In the genomic region with DNA sequence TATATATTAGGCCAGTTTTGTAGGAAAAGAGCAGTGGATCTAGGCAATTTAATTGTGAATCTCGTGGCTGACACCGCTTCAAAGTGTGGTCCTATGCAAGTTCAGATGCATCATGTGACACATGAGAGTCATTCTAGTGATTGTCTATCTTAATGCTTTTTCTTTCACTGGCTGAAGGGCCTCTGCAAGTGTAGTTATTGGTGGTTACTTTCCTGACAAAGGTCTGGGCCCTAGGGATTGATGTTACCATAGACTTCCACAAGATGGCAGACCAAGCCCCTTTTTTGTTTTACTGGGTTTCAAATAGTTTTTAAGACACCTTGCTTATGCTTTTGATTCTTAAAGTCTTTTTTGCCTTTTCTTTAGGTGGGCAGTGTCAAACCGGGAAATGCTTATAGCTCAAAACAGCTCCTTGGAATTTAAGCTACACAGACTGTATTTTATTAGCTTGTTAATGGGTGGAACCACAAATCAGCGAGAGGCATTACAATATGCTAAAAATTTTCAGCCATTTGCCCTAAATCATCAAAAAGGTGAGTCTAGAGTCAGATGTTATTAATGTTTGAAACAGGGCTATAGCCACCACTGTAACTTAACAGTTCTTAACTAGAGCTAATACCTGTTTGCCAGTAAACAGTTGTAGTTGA, we compare ENCODE assay signal across 9 cellular contexts. TPM values are rescaled to one million over a fixed set of nuclear protein-coding genes. Genes with fewer than 3 reads are reported as not detected.
DNase-seq lines count a peak whose midpoint lies in the region; ATAC-seq, FAIRE-seq and TF ChIP-seq lines count a peak whose summit lies in the region.
"Had no signal": no experiment of that assay in that cellular context is flagged by ENCODE, and none has a peak within 500 bp of the region (broad histone marks: within the 10 kb centered on the region; RNA-seq: fewer than 3 reads in every experiment).

No MANE protein-coding gene starts in this region.

- H3K4me1 Mint-ChIP-seq in CD8-positive, alpha-beta memory T cell: peaks cover 21 to 45% (median 41%) of the 10 kb centered on the region in 3 donors

- FAIRE-seq in TTC549 (lab: Jason Lieb, UNC): peak; percentile 97

- ATAC-seq in GM19025 (IDR thresholded peaks at IDR 0.05; ENCODE audit: low read depth, unreplicated experiment) (peak; percentile 55), GM21619 (IDR thresholded peaks at IDR 0.05; ENCODE audit: unreplicated experiment) (no peak), GM19397 (IDR thresholded peaks at IDR 0.05; ENCODE audit: unreplicated experiment) (no peak)

- peaks cover 0 to 55% (median 12%) of the 10 kb centered on the region in 3 donors for H3K36me3 Mint-ChIP-seq in CD8-positive, alpha-beta memory T cell

- H3F3A ChIP-seq in neural cell (ENCODE audit: insufficient read depth, low read length, poor library complexity, severe bottlenecking): no peaks in the 10 kb centered on the region

- H3K9ac ChIP-seq in fibroblast of lung (ENCODE audit: insufficient read depth, low read length): no peak overlapping the region
- H3K9ac ChIP-seq in neural cell (ENCODE audit: low read length): no peak overlapping the region

- H3K4me2 ChIP-seq in fibroblast of lung (ENCODE audit: extremely low read depth, insufficient read depth, low read length): no peak overlapping the region
- no peak overlapping the region for H3K4me2 ChIP-seq in neural cell (ENCODE audit: low read length)

- H3K4me1 ChIP-seq in CD8-positive, alpha-beta memory T cell (ENCODE audit: insufficient read depth, low read length): peaks cover 5% of the 10 kb centered on the region
- no peaks in the 10 kb centered on the region for H3K4me1 ChIP-seq in fibroblast of lung (ENCODE audit: control insufficient read depth, extremely low read depth, insufficient read depth, low read length)

- peak; percentile 82 for TF ChIP-seq RAD21 in neural cell (conservative IDR thresholded peaks at IDR 0.05)

- H3K27me3 ChIP-seq in CD8-positive, alpha-beta memory T cell (ENCODE audit: insufficient read depth, low read length, poor library complexity, severe bottlenecking): no peaks in the 10 kb centered on the region
- H3K27me3 ChIP-seq in fibroblast of lung (ENCODE audit: control insufficient read depth, insufficient read depth, low read length): no peaks in the 10 kb centered on the region
- H3K27me3 ChIP-seq in neural cell (ENCODE audit: insufficient read depth, low read depth, low read length): no peaks in the 10 kb centered on the region

- peak overlapping the region; percentile 39 to 94 (median 90) for H3K27ac Mint-ChIP-seq in CD8-positive, alpha-beta memory T cell

- H3K4me3 Mint-ChIP-seq in CD8-positive, alpha-beta memory T cell: no peak overlapping the region

- H4K20me1 ChIP-seq in fibroblast of lung (ENCODE audit: control insufficient read depth, extremely low read depth, insufficient read depth, low read length): no peaks in the 10 kb centered on the region
- no peaks in the 10 kb centered on the region for H4K20me1 ChIP-seq in neural cell (ENCODE audit: insufficient read depth)

- H3K79me2 ChIP-seq in fibroblast of lung (ENCODE audit: control insufficient read depth, insufficient read depth, low read length) (no peaks in the 10 kb centered on the region), neural cell (replicated peaks; ENCODE audit: insufficient read depth, low read length) (no peaks in the 10 kb centered on the region)

- H3K27me3 Mint-ChIP-seq in CD8-positive, alpha-beta memory T cell: no peaks in the 10 kb centered on the region

- peaks cover 8% of the 10 kb centered on the region for H3K36me3 ChIP-seq in CD8-positive, alpha-beta memory T cell (ENCODE audit: insufficient read depth, low read length)
- H3K36me3 ChIP-seq in fibroblast of lung (ENCODE audit: control insufficient read depth, insufficient read depth, low read length) (no peaks in the 10 kb centered on the region), neural cell (ENCODE audit: insufficient read depth, low read length) (no peaks in the 10 kb centered on the region)

- no peak overlapping the region for H3K27ac ChIP-seq in CD8-positive, alpha-beta memory T cell (ENCODE audit: low read depth, low read length)
- H3K27ac ChIP-seq in fibroblast of lung (ENCODE audit: insufficient read depth, low read length) (no peak overlapping the region), neural cell (ENCODE audit: low read length) (no peak overlapping the region)
- H3K27ac ChIP-seq: skin epidermis had no signal

- H3K4me3 ChIP-seq in CD8-positive, alpha-beta memory T cell (ENCODE audit: low read length): no peak overlapping the region
- H3K4me3 ChIP-seq in fibroblast of lung (replicated peaks in 1 of 4; ENCODE audit: control extremely low read depth in 1 of 4, insufficient read depth in 1 of 4, low read depth in 3 of 4, low read length in 4 of 4) (no peak overlapping the region), neural cell (ENCODE audit: low read length) (no peak overlapping the region)
- H3K4me3 ChIP-seq: skin epidermis had no signal

- no peaks in the 10 kb centered on the region for H3K9me2 ChIP-seq in neural cell (ENCODE audit: insufficient read depth, low read length)

- CTCF ChIA-PET in CD8-positive, alpha-beta memory T cell (lab: Charles Lee): interaction anchor here (0.7 to 12.0 kb wide), 11 partner anchors 10 to 61 kb away, joined by 3 to 128 read pairs (median 5); no protein-coding TSS in a partner anchor

- TF ChIP-seq CTCF in LNCAP (IDR thresholded peaks at IDR 0.05) (peak; percentile 54; the same call in 1 of the 2 replicates), fibroblast of lung (conservative IDR thresholded peaks at IDR 0.05 in 1 of 2, IDR thresholded peaks at IDR 0.05 in 1 of 2; ENCODE audit: low read depth in 1 of 2, low read length in 2 of 2) (peak; percentile 68 to 77), neural cell (IDR thresholded peaks at IDR 0.05; ENCODE audit: poor library complexity, severe bottlenecking) (peak; percentile 79)

- DNase-seq in CD8-positive, alpha-beta memory T cell: peak in 4 of 5 donors; percentile 32 to 71 (median 56)
- peak; percentile 40 to 62 for DNase-seq in fibroblast of lung (ENCODE audit: low read depth in 2 of 2)

- no peak for TF ChIP-seq EP300 in neural cell (conservative IDR thresholded peaks at IDR 0.05; ENCODE audit: poor library complexity, severe bottlenecking)

- POLR2A ChIA-PET in CD8-positive, alpha-beta memory T cell (lab: Charles Lee): interaction anchor here (0.6 to 1.6 kb wide), 2 partner anchors 21 to 43 kb away, joined by 3 to 7 read pairs; no protein-coding TSS in a partner anchor

- no peaks in the 10 kb centered on the region for H3K9me3 Mint-ChIP-seq in CD8-positive, alpha-beta memory T cell

- H2AFZ ChIP-seq in fibroblast of lung (ENCODE audit: low read length) (no peak overlapping the region), neural cell (ENCODE audit: low read depth, low read length) (no peak overlapping the region)

- no peaks in the 10 kb centered on the region for H3K9me3 ChIP-seq in CD8-positive, alpha-beta memory T cell (ENCODE audit: low read length)
- H3K9me3 ChIP-seq in fibroblast of lung (ENCODE audit: control insufficient read depth, insufficient read depth, low read depth, low read length) (no peaks in the 10 kb centered on the region), neural cell (ENCODE audit: low read length) (no peaks in the 10 kb centered on the region)

TF ChIP-seq in neural cell, 6 proteins besides CTCF, POLR2A, EP300 and RAD21:
- TF ChIP-seq, protein P1, sequence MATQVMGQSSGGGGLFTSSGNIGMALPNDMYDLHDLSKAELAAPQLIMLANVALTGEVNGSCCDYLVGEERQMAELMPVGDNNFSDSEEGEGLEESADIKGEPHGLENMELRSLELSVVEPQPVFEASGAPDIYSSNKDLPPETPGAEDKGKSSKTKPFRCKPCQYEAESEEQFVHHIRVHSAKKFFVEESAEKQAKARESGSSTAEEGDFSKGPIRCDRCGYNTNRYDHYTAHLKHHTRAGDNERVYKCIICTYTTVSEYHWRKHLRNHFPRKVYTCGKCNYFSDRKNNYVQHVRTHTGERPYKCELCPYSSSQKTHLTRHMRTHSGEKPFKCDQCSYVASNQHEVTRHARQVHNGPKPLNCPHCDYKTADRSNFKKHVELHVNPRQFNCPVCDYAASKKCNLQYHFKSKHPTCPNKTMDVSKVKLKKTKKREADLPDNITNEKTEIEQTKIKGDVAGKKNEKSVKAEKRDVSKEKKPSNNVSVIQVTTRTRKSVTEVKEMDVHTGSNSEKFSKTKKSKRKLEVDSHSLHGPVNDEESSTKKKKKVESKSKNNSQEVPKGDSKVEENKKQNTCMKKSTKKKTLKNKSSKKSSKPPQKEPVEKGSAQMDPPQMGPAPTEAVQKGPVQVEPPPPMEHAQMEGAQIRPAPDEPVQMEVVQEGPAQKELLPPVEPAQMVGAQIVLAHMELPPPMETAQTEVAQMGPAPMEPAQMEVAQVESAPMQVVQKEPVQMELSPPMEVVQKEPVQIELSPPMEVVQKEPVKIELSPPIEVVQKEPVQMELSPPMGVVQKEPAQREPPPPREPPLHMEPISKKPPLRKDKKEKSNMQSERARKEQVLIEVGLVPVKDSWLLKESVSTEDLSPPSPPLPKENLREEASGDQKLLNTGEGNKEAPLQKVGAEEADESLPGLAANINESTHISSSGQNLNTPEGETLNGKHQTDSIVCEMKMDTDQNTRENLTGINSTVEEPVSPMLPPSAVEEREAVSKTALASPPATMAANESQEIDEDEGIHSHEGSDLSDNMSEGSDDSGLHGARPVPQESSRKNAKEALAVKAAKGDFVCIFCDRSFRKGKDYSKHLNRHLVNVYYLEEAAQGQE (IDR thresholded peaks at IDR 0.05; ENCODE audit: borderline replicate concordance): no peak
- no peak for TF ChIP-seq POLR2AphosphoS5 (IDR thresholded peaks at IDR 0.05)
- peak; percentile 86 for TF ChIP-seq SMC3 (conservative IDR thresholded peaks at IDR 0.05; ENCODE audit: poor library complexity)
- no peak for TF ChIP-seq MXI1 (conservative IDR thresholded peaks at IDR 0.05; ENCODE audit: poor library complexity, severe bottlenecking)

RNA-seq across cellular contexts. Expression of a gene that starts 25.9 kb away (rescaled TPM):
- total RNA-seq in CD8-positive, alpha-beta memory T cell: 100 to 1,000 TPM; 359 to 363 TPM
- polyA plus RNA-seq in CD8-positive, alpha-beta memory T cell: 924 TPM
- not detected in 2 replicates for total RNA-seq in fibroblast of lung
- polyA plus RNA-seq in fibroblast of lung (not detected in 2 replicates), neural cell (1.5 and 2.2 TPM in 2 replicates)
- polyA plus RNA-seq in fibroblast of lung (2012): not detected in 2 replicates
- polyA minus RNA-seq in fibroblast of lung (ENCODE audit: low replicate concordance) (not detected in 2 replicates), neural cell (0.93 and 1.2 TPM in 2 replicates)

RNA-seq across cellular contexts. Expression of a gene that starts 44.7 kb away (rescaled TPM):
- 10 to 100 TPM; 57.7 to 63.5 TPM for total RNA-seq in CD8-positive, alpha-beta memory T cell
- 20.7 TPM for polyA plus RNA-seq in CD8-positive, alpha-beta memory T cell
- total RNA-seq in fibroblast of lung: 17.3 and 29.8 TPM in 2 replicates
- polyA plus RNA-seq in fibroblast of lung: 7.3 and 7.5 TPM in 2 replicates
- 4.7 and 4.9 TPM in 2 replicates for polyA plus RNA-seq in fibroblast of lung (2012)
- 2.7 and 12.6 TPM in 2 replicates for polyA minus RNA-seq in fibroblast of lung (ENCODE audit: low replicate concordance)
- polyA plus RNA-seq in neural cell: 36.3 and 40.8 TPM in 2 replicates
- 83.0 and 89.9 TPM in 2 replicates for polyA minus RNA-seq in neural cell

Comparison
In these comparisons a context has a peak if more than half of its experiments do, and no peak if none do; other contexts are left out.
1. RNA of a gene that starts 25.9 kb away (polyA plus RNA-seq): 924 TPM in CD8-positive, alpha-beta memory T cell (single experiment); 1.5 to 2.2 TPM in neural cell and not detected in fibroblast of lung; every median in the first group is over 100 times any median in the second.
2. Peak in every context shown above with its lines, with median percentiles within 50 percentile points of each other: CTCF ChIP-seq.